ENCODE assay signal across 22 cellular contexts in the genomic region with DNA sequence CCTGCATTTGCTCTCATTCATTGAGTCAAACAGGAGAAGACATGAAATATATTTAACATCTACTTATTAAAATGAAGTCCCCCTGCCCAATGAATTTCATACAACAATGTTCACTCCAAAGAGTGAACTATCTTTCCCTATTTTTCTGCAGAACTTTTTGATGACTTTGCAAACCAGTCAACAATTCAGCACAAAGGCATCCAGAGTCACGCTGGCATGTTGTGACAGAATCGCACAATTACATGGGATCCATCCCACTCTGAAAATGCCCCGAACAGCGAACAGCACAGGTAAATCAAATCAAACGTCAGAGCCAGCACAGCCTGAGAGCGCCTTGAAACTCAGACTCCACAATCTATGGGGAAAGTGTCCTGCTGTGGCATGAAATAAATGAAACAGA. TPM values are rescaled to one million over a fixed set of nuclear protein-coding genes. Genes with fewer than 3 reads are reported as not detected.
DNase-seq lines count a peak whose midpoint lies in the region; ATAC-seq and TF ChIP-seq lines count a peak whose summit lies in the region.
"Had no signal": no experiment of that assay in that cellular context is flagged by ENCODE, and none has a peak within 500 bp of the region (broad histone marks: within the 10 kb centered on the region; RNA-seq: fewer than 3 reads in every experiment).

A gene with protein sequence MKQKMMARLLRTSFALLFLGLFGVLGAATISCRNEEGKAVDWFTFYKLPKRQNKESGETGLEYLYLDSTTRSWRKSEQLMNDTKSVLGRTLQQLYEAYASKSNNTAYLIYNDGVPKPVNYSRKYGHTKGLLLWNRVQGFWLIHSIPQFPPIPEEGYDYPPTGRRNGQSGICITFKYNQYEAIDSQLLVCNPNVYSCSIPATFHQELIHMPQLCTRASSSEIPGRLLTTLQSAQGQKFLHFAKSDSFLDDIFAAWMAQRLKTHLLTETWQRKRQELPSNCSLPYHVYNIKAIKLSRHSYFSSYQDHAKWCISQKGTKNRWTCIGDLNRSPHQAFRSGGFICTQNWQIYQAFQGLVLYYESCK (plus strand): TSS at position 310 of the 400 bp plus-strand sequence. CDS start 81 bp downstream, at position 391.

- H3K9me3 ChIP-seq in DND-41 (ENCODE audit: insufficient read depth, low read length, severe bottlenecking) (no peaks in the 10 kb centered on the region), PC-9 (ENCODE audit: insufficient read depth, low read depth) (no peaks in the 10 kb centered on the region; the same call in 1 of the 2 replicates), lower lobe of right lung (no peaks in the 10 kb centered on the region)
- H3K9me3 ChIP-seq: BLaER1 treated with 17β-estradiol and CSF1 and Interleukin-3, amounts not matched to agents 10 nM and 100 nM; Peyer's patch had no signal

- H3K4me1 ChIP-seq in DND-41 (ENCODE audit: insufficient read depth, low read length), result no peaks in the 10 kb centered on the region
- H3K4me1 ChIP-seq in PC-9 (replicated peaks; ENCODE audit: insufficient read depth), result no peaks in the 10 kb centered on the region
- H3K4me1 ChIP-seq in lower lobe of right lung, result no peaks in the 10 kb centered on the region
- H3K4me1 ChIP-seq: Peyer's patch had no signal

- no peak within 1 kb of the TSS for H3K4me3 Mint-ChIP-seq in progenitor cell of endocrine pancreas (ENCODE audit: low read depth)
- H3K4me3 Mint-ChIP-seq: CD4-positive, alpha-beta T cell had no signal

- peaks cover 14% of the 10 kb centered on the region for H3K4me1 Mint-ChIP-seq in progenitor cell of endocrine pancreas (ENCODE audit: low read depth)

- H3K27ac Mint-ChIP-seq in progenitor cell of endocrine pancreas, result peak within 1 kb of the TSS; percentile 42
- H3K27ac Mint-ChIP-seq: CD4-positive, alpha-beta T cell had no signal

- H3K79me2 ChIP-seq in DND-41 (ENCODE audit: insufficient read depth, low read length), result no peaks in the 10 kb centered on the region
- H3K79me2 ChIP-seq in PC-9 (ENCODE audit: low read depth), result no peaks in the 10 kb centered on the region

- H3K4me3 ChIP-seq in DND-41 (ENCODE audit: low read depth in 1 of 2, low read length in 2 of 2), result no peak within 1 kb of the TSS
- no peak within 1 kb of the TSS for H3K4me3 ChIP-seq in PC-9
- H3K4me3 ChIP-seq in lower lobe of right lung, result no peak within 1 kb of the TSS
- H3K4me3 ChIP-seq: BLaER1 treated with 17β-estradiol and CSF1 and Interleukin-3, amounts not matched to agents 10 nM and 100 nM; GM12878; Peyer's patch; SK-N-MC had no signal

- H3K9me2 ChIP-seq in PC-9 (ENCODE audit: insufficient read depth), result no peaks in the 10 kb centered on the region

- peaks cover 3% of the 10 kb centered on the region for H3K9me3 Mint-ChIP-seq in progenitor cell of endocrine pancreas (ENCODE audit: low read depth)
- H3K9me3 Mint-ChIP-seq: CD4-positive, alpha-beta T cell had no signal

- DNase-seq in DND-41 (no peak), PC-9 (no peak), lower lobe of right lung (no peak), progenitor cell of endocrine pancreas (ENCODE audit: low spot score, unreplicated experiment) (no peak), DMS153 treated with DMSO at 0.1 percent for 48 hours (lab: John Stamatoyannopoulos, UW; ENCODE audit: unreplicated experiment) (no peak)
- DNase-seq: AML-193; CD4-positive, alpha-beta T cell; DMS53; MM.1S; NCI-H1694; NCI-H2029 treated with DMSO at 0.1 percent for 48 hours; NCI-H446 treated with DMSO at 0.1 percent for 48 hours; NCI-H69; Peyer's patch; SHP77 treated with DMSO at 0.1 percent for 48 hours had no signal

- ATAC-seq in DND-41 (ENCODE audit: insufficient read depth, low read depth), result no peak
- ATAC-seq in lower lobe of right lung, result no peak
- ATAC-seq in HG02884 (IDR thresholded peaks at IDR 0.05; ENCODE audit: unreplicated experiment), result no peak
- no peak for ATAC-seq in HG02885 (IDR thresholded peaks at IDR 0.05; ENCODE audit: poor library complexity, unreplicated experiment)
- ATAC-seq: GM12878 had no signal

- H4K20me1 ChIP-seq in DND-41 (ENCODE audit: insufficient read depth, low read length), result no peaks in the 10 kb centered on the region
- H4K20me1 ChIP-seq in PC-9 (ENCODE audit: insufficient read depth), result no peaks in the 10 kb centered on the region
- H4K20me1 ChIP-seq: BLaER1 treated with 17β-estradiol and CSF1 and Interleukin-3, amounts not matched to agents 10 nM and 100 nM had no signal

- no peaks in the 10 kb centered on the region for H3K36me3 Mint-ChIP-seq in progenitor cell of endocrine pancreas (ENCODE audit: insufficient read depth)

- H3F3A ChIP-seq in PC-9 (ENCODE audit: insufficient read depth, low read depth), result no peaks in the 10 kb centered on the region

- CTCF ChIA-PET in PC-9 (lab: Charles Lee), result no interaction called here

- no TSS peak for BruUV-seq in PC-9 (replicated peaks; lab: Mats Ljungman, UMichigan)

- H3K36me3 ChIP-seq in DND-41 (ENCODE audit: insufficient read depth, low read length) (no peaks in the 10 kb centered on the region), PC-9 (ENCODE audit: low read depth) (no peaks in the 10 kb centered on the region), lower lobe of right lung (no peaks in the 10 kb centered on the region)
- H3K36me3 ChIP-seq: BLaER1 treated with 17β-estradiol and CSF1 and Interleukin-3, amounts not matched to agents 10 nM and 100 nM; Peyer's patch had no signal

- H3K27ac ChIP-seq in DND-41 (ENCODE audit: low read length), result no peak within 1 kb of the TSS
- no peak within 1 kb of the TSS for H3K27ac ChIP-seq in PC-9
- no peak within 1 kb of the TSS for H3K27ac ChIP-seq in lower lobe of right lung
- H3K27ac ChIP-seq: BLaER1 treated with 17β-estradiol and CSF1 and Interleukin-3, amounts not matched to agents 10 nM and 100 nM; KMS-11; Peyer's patch; SK-N-MC had no signal

- H2AFZ ChIP-seq in DND-41 (ENCODE audit: low read depth, low read length) (peak within 1 kb of the TSS; percentile 20; the same call in 1 of the 2 replicates), PC-9 (0 out of 2 replicates have a peak within 1 kb of the TSS, but pooled peaks have one; percentile 3)

- no peak for TF ChIP-seq CTCF in DND-41 (IDR thresholded peaks at IDR 0.05; ENCODE audit: borderline replicate concordance, extremely low read depth, low read length, poor library complexity, severe bottlenecking)
- no peak for TF ChIP-seq CTCF in PC-9 (conservative IDR thresholded peaks at IDR 0.05)
- TF ChIP-seq CTCF in lower lobe of right lung (IDR thresholded peaks at IDR 0.05), result no peak
- no peak for TF ChIP-seq CTCF in progenitor cell of endocrine pancreas (IDR thresholded peaks at IDR 0.05; ENCODE audit: unreplicated experiment)

- H3K4me2 ChIP-seq in DND-41 (ENCODE audit: insufficient read depth, low read length), result no peak within 1 kb of the TSS
- no peak within 1 kb of the TSS for H3K4me2 ChIP-seq in PC-9
- H3K4me2 ChIP-seq: BLaER1 treated with 17β-estradiol and CSF1 and Interleukin-3, amounts not matched to agents 10 nM and 100 nM; KMS-11 had no signal

- intact Hi-C loops in PC-9 (cut with micrococcal nuclease; ENCODE audit: unreplicated experiment), result no loop called here
- intact Hi-C loops in lower lobe of right lung (cut with DNase I), result no loop called here

- H3K9ac ChIP-seq in DND-41 (ENCODE audit: low read depth, low read length), result no peak within 1 kb of the TSS
- H3K9ac ChIP-seq: BLaER1 treated with 17β-estradiol and CSF1 and Interleukin-3, amounts not matched to agents 10 nM and 100 nM; KMS-11 had no signal

- no peaks in the 10 kb centered on the region for H3K27me3 ChIP-seq in DND-41 (ENCODE audit: insufficient read depth, low read length, poor library complexity)
- no peaks in the 10 kb centered on the region for H3K27me3 ChIP-seq in PC-9 (ENCODE audit: insufficient read depth, low read depth)
- H3K27me3 ChIP-seq in lower lobe of right lung (ENCODE audit: low read depth), result no peaks in the 10 kb centered on the region
- H3K27me3 ChIP-seq: BLaER1 treated with 17β-estradiol and CSF1 and Interleukin-3, amounts not matched to agents 10 nM and 100 nM; Peyer's patch had no signal

- POLR2A ChIA-PET in PC-9 (lab: Charles Lee; ENCODE audit: unreplicated experiment), result no interaction called here

- H3K27me3 Mint-ChIP-seq in progenitor cell of endocrine pancreas, result no peaks in the 10 kb centered on the region
- H3K27me3 Mint-ChIP-seq: CD4-positive, alpha-beta T cell had no signal

RNA-seq across cellular contexts. Expression of the gene that starts here (rescaled TPM):
- total RNA-seq in PC-9 (2021) (not detected in 2 replicates), lower lobe of right lung (26.1 TPM), progenitor cell of endocrine pancreas (0.26 and 0.36 TPM in 2 replicates)
- total RNA-seq: CD4-positive, alpha-beta T cell; GM12878; H4; Peyer's patch had no signal

Comparison
In these comparisons a context has a peak if more than half of its experiments do, and no peak if none do; other contexts are left out.
1. RNA of the gene that starts here (total RNA-seq): 26.1 TPM in lower lobe of right lung (single experiment); 0.26 to 0.36 TPM in progenitor cell of endocrine pancreas and not detected in PC-9; every median in the first group is over 10 times any median in the second.